2 cellular contexts compared by ENCODE assay signal in genomic region chr9:121201045-121201737, GRCh38.
TF ChIP-seq lines count a peak whose summit lies in the region.

No MANE protein-coding gene starts in this region.

TF ChIP-seq in WTC11, 78 proteins besides CTCF, POLR2A, EP300 and RAD21 (continued from another document):
- TF ChIP-seq ARID4B (CRISPR knock-in tag; IDR thresholded peaks at IDR 0.05; ENCODE audit: borderline replicate concordance) (peak; percentile 57; the same call in 1 of the 2 replicates), ZNF219 (CRISPR knock-in tag; IDR thresholded peaks at IDR 0.05; ENCODE audit: borderline replicate concordance) (0 out of 2 replicates have a peak, but pooled peaks have one; percentile 16), ZNF232 (CRISPR knock-in tag; IDR thresholded peaks at IDR 0.05) (no peak)

TF ChIP-seq in HepG2, 621 proteins besides CTCF, POLR2A, EP300 and RAD21 (continued from another document and continues in another):
- peak; percentile 48; the same call in 1 of the 2 replicates for TF ChIP-seq ZNF142 (CRISPR knock-in tag; IDR thresholded peaks at IDR 0.05)
- no peak for TF ChIP-seq ZBTB3 (CRISPR knock-in tag; IDR thresholded peaks at IDR 0.05; ENCODE audit: borderline replicate concordance, low read depth)
- TF ChIP-seq ZNF547 (CRISPR knock-in tag; IDR thresholded peaks at IDR 0.05): 0 out of 2 replicates have a peak, but pooled peaks have one; percentile 9
- TF ChIP-seq PRMT3 (CRISPR knock-in tag; IDR thresholded peaks at IDR 0.05; ENCODE audit: borderline replicate concordance, low read depth): no peak
- peak; percentile 54; the same call in 1 of the 2 replicates for TF ChIP-seq PRDM15 (CRISPR knock-in tag; IDR thresholded peaks at IDR 0.05)
- no peak for TF ChIP-seq ZNF766 (CRISPR knock-in tag; IDR thresholded peaks at IDR 0.05; ENCODE audit: borderline replicate concordance)
- TF ChIP-seq SNAI1 (CRISPR knock-in tag; IDR thresholded peaks at IDR 0.05; ENCODE audit: borderline replicate concordance): 0 out of 2 replicates have a peak, but pooled peaks have one; percentile 63
- no peak for TF ChIP-seq ZNF276 (CRISPR knock-in tag; IDR thresholded peaks at IDR 0.05; ENCODE audit: low read depth)
- TF ChIP-seq ARHGAP35 (CRISPR knock-in tag; IDR thresholded peaks at IDR 0.05; ENCODE audit: borderline replicate concordance): no peak
- TF ChIP-seq TFDP1 (CRISPR knock-in tag; IDR thresholded peaks at IDR 0.05; ENCODE audit: borderline replicate concordance): no peak
- TF ChIP-seq ZNF280B (CRISPR knock-in tag; IDR thresholded peaks at IDR 0.05; ENCODE audit: borderline replicate concordance): no peak
- 0 out of 2 replicates have a peak, but pooled peaks have one; percentile 26 for TF ChIP-seq CENPT (CRISPR knock-in tag; IDR thresholded peaks at IDR 0.05; ENCODE audit: low read depth)
- TF ChIP-seq ZNF605 (CRISPR knock-in tag; IDR thresholded peaks at IDR 0.05): no peak
- no peak for TF ChIP-seq ATF4 (CRISPR knock-in tag; IDR thresholded peaks at IDR 0.05)
- TF ChIP-seq NONO (IDR thresholded peaks at IDR 0.05): no peak
- TF ChIP-seq NONO (CRISPR knock-in tag; conservative IDR thresholded peaks at IDR 0.05): peak; percentile 14; the same call in 1 of the 2 replicates
- no peak for TF ChIP-seq CREB3 (CRISPR knock-in tag; IDR thresholded peaks at IDR 0.05)
- no peak for TF ChIP-seq ZC3H13 (CRISPR knock-in tag; IDR thresholded peaks at IDR 0.05)
- no peak for TF ChIP-seq ZBTB37 (CRISPR knock-in tag; IDR thresholded peaks at IDR 0.05)
- no peak for TF ChIP-seq RELA (CRISPR knock-in tag; IDR thresholded peaks at IDR 0.05)
- TF ChIP-seq HDAC6 (IDR thresholded peaks at IDR 0.05; ENCODE audit: low read depth, low read length): no peak
- peak; percentile 43; the same call in 1 of the 2 replicates for TF ChIP-seq ZNF441 (CRISPR knock-in tag; IDR thresholded peaks at IDR 0.05; ENCODE audit: borderline replicate concordance)
- no peak for TF ChIP-seq DMTF1 (CRISPR knock-in tag; IDR thresholded peaks at IDR 0.05)
- TF ChIP-seq HINFP (CRISPR knock-in tag; IDR thresholded peaks at IDR 0.05; ENCODE audit: low read depth): no peak; the same call in 1 of the 2 replicates
- 0 out of 2 replicates have a peak, but pooled peaks have one; percentile 46 for TF ChIP-seq ZNF235 (CRISPR knock-in tag; IDR thresholded peaks at IDR 0.05; ENCODE audit: borderline replicate concordance)
- TF ChIP-seq ZNF317 (CRISPR knock-in tag; IDR thresholded peaks at IDR 0.05): no peak
- TF ChIP-seq MAX (IDR thresholded peaks at IDR 0.05): 0 out of 2 replicates have a peak, but pooled peaks have one; percentile 18
- no peak for TF ChIP-seq SMC3 (IDR thresholded peaks at IDR 0.05; ENCODE audit: low read length)
- no peak for TF ChIP-seq ZNF816 (CRISPR knock-in tag; IDR thresholded peaks at IDR 0.05; ENCODE audit: borderline replicate concordance)
- no peak for TF ChIP-seq KAT8 (CRISPR knock-in tag; IDR thresholded peaks at IDR 0.05)
- no peak for TF ChIP-seq KLF16 (CRISPR knock-in tag; IDR thresholded peaks at IDR 0.05)
- no peak for TF ChIP-seq ZFP36 (IDR thresholded peaks at IDR 0.05; ENCODE audit: borderline replicate concordance, low read depth, low read length, partially characterized antibody)
